ENCODE assay signal across 14 cellular contexts in the genomic region with DNA sequence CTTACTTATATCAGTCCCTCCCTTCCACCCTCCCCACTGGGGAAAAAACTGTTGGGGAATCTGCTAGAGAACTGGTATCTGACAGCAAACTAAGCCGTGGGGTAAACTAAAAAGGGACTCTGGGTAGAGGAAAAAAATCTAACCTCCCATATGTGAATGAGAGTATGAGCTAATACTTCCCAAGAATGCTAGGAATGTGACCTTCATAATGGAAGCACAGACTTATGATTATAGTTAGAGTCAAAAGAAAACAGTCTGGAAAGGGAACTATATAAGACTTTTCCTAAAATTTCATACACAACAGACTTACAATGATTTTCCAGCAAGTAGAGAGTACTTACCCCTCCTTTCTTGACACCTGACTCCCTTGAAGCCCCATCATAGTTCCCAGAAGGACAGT. TPM values are rescaled to one million over a fixed set of nuclear protein-coding genes. Genes with fewer than 3 reads are reported as not detected.
DNase-seq lines count a peak whose midpoint lies in the region; ATAC-seq and TF ChIP-seq lines count a peak whose summit lies in the region.
"Had no signal": no experiment of that assay in that cellular context is flagged by ENCODE, and none has a peak within 500 bp of the region (broad histone marks: within the 10 kb centered on the region; RNA-seq: fewer than 3 reads in every experiment).

No MANE protein-coding gene starts in this region.

- CTCF ChIA-PET in AG04450 (lab: Charles Lee) (interaction anchor here (0.9 to 4.6 kb wide), 6 partner anchors 19 to 111 kb away, joined by 3 to 26 read pairs (median 6); partner anchors contain the start of genes RBBP5 and TMCC2), IMR-90 (lab: Yijun Ruan, JAX) (interaction anchor here (0.6 kb wide), 1 partner anchor 21 kb away, joined by 3 read pairs; no protein-coding TSS in a partner anchor)

- H3K27ac Mint-ChIP-seq in chondrocyte (ENCODE audit: unreplicated experiment), result peak overlapping the region; percentile 88
- H3K27ac Mint-ChIP-seq: activated CD8-positive, alpha-beta T cell treated with anti-CD3 and anti-CD28 coated beads for 36 hours had no signal

- H3K9me1 ChIP-seq in IMR-90 (ENCODE audit: insufficient read depth, low read length), result peaks cover 15% of the 10 kb centered on the region; the same call in 1 of the 2 replicates

- in situ Hi-C loops in IMR-90 (cut with MboI; ENCODE audit: low sequenced_read_pairs), result no loop called here

- peak; percentile 18 for DNase-seq in AG04450 (ENCODE audit: low read depth, low spot score)
- DNase-seq in IMR-90, result peak; percentile 79
- DNase-seq in chondrocyte (ENCODE audit: low spot score), result no peak
- peak; percentile 40 for DNase-seq in mesenchymal stem cell
- DNase-seq in middle frontal gyrus (ENCODE audit: extremely low spot score, low spot score), result no peak
- no peak for DNase-seq in activated T-cell treated with anti-CD3 and anti-CD28 coated beads, Interleukin-2, amount 50 U/mL, for 4 hours
- no peak for DNase-seq in superior temporal gyrus (ENCODE audit: extremely low spot score)
- DNase-seq: activated CD8-positive, alpha-beta T cell treated with anti-CD3 and anti-CD28 coated beads for 36 hours; amygdala; NCI-H2171 treated with DMSO at 0.1 percent for 48 hours; SHP77 treated with DMSO at 0.1 percent for 48 hours; stimulated activated naive CD4-positive, alpha-beta T cell treated with Interleukin-2 at 50 U/mL for 16 hours had no signal

- H3K27ac ChIP-seq in AG04450 (ENCODE audit: low read depth, low read length), result peak overlapping the region; percentile 67
- H3K27ac ChIP-seq in IMR-90 (ENCODE audit: insufficient read depth, low read length), result no peak overlapping the region
- peak overlapping the region; percentile 97 for H3K27ac ChIP-seq in mesenchymal stem cell (ENCODE audit: low read length, poor library complexity, severe bottlenecking)

- H3K9me3 ChIP-seq in AG04450 (ENCODE audit: control insufficient read depth, insufficient read depth, low read length) (no peaks in the 10 kb centered on the region), IMR-90 (ENCODE audit: control insufficient read depth, insufficient read depth, low read length) (no peaks in the 10 kb centered on the region), mesenchymal stem cell (ENCODE audit: control insufficient read depth, low read length) (no peaks in the 10 kb centered on the region)

- TF ChIP-seq RAD21 in IMR-90 (IDR thresholded peaks at IDR 0.05; ENCODE audit: low read length), result no peak

- H3K23ac ChIP-seq in IMR-90 (ENCODE audit: low read depth, low read length) (no peak overlapping the region), mesenchymal stem cell (ENCODE audit: low read length in 2 of 2) (no peak overlapping the region)

- H3K4me3 ChIP-seq in AG04450 (ENCODE audit: low read depth, low read length), result no peak overlapping the region
- no peak overlapping the region for H3K4me3 ChIP-seq in IMR-90 (ENCODE audit: insufficient read depth, low read depth, low read length)
- peak overlapping the region in 1 of 2 experiments; percentile 4 for H3K4me3 ChIP-seq in mesenchymal stem cell (ENCODE audit: insufficient read depth in 1 of 2, low read depth in 1 of 2, low read length in 2 of 2)
- H3K4me3 ChIP-seq: GM12878 had no signal

- H3K79me1 ChIP-seq in IMR-90 (ENCODE audit: low read depth in 1 of 2, low read length in 2 of 2), result peaks cover 0 to 7% of the 10 kb centered on the region in 2 experiments; a peak in 1 of 4 replicates
- no peaks in the 10 kb centered on the region for H3K79me1 ChIP-seq in mesenchymal stem cell (replicated peaks; ENCODE audit: low read length, poor library complexity, severe bottlenecking)

- H3K4me2 ChIP-seq in IMR-90 (ENCODE audit: low read depth, low read length) (peak overlapping the region; percentile 84; the same call in 1 of the 2 replicates), mesenchymal stem cell (ENCODE audit: low read length, poor library complexity, severe bottlenecking) (no peak overlapping the region)

- no CpG with 5 or more reads among the region's 1 CpG for WGBS in IMR-90 (ENCODE audit: extremely low coverage in 2 of 2, insufficient read length in 1 of 2), 2 experiments
- no CpG with 5 or more reads among the region's 1 CpG for WGBS in mesenchymal stem cell

- H2BK120ac ChIP-seq in IMR-90 (ENCODE audit: low read depth, low read length) (no peak overlapping the region), mesenchymal stem cell (ENCODE audit: low read depth, low read length) (no peak overlapping the region)

- peaks cover 55% of the 10 kb centered on the region for H3K4me1 Mint-ChIP-seq in chondrocyte (ENCODE audit: low read depth)
- peaks cover 3% of the 10 kb centered on the region for H3K4me1 Mint-ChIP-seq in activated T-cell treated with anti-CD3 and anti-CD28 coated beads, Interleukin-2, amount 50 U/mL, for 4 hours (ENCODE audit: low read depth)

- H3K27me3 ChIP-seq in AG04450 (ENCODE audit: control insufficient read depth, insufficient read depth, low read length) (no peaks in the 10 kb centered on the region), IMR-90 (ENCODE audit: control insufficient read depth, insufficient read depth, low read length) (no peaks in the 10 kb centered on the region), mesenchymal stem cell (ENCODE audit: control insufficient read depth in 1 of 2, insufficient read depth in 1 of 2, low read length in 2 of 2) (no peaks in the 10 kb centered on the region)

- H4K5ac ChIP-seq in IMR-90 (ENCODE audit: low read depth, low read length), result no peak overlapping the region

- H2BK12ac ChIP-seq in mesenchymal stem cell (ENCODE audit: low read length in 2 of 2), result no peak overlapping the region

- H2BK5ac ChIP-seq in IMR-90 (ENCODE audit: low read depth, low read length, poor library complexity, severe bottlenecking) (peak overlapping the region; percentile 77), mesenchymal stem cell (ENCODE audit: low read depth, low read length, poor library complexity, severe bottlenecking) (no peak overlapping the region)

- H3K27me3 Mint-ChIP-seq in chondrocyte (ENCODE audit: low read depth), result no peaks in the 10 kb centered on the region
- peaks cover 2% of the 10 kb centered on the region for H3K27me3 Mint-ChIP-seq in activated T-cell treated with anti-CD3 and anti-CD28 coated beads, Interleukin-2, amount 50 U/mL, for 4 hours (ENCODE audit: low read depth)
- H3K27me3 Mint-ChIP-seq: activated CD8-positive, alpha-beta T cell treated with anti-CD3 and anti-CD28 coated beads for 36 hours had no signal

- ATAC-seq in IMR-90 (ENCODE audit: low read depth) (peak; percentile 76), HG03159 (IDR thresholded peaks at IDR 0.05; ENCODE audit: unreplicated experiment) (no peak)
- no peak for ATAC-seq in activated T-cell treated with anti-CD3 and anti-CD28 coated beads, Interleukin-2, amount 50 U/mL, for 4 hours
- ATAC-seq: activated CD8-positive, alpha-beta T cell treated with anti-CD3 and anti-CD28 coated beads for 36 hours; GM12878 had no signal

- no peak overlapping the region for H2AK5ac ChIP-seq in IMR-90 (ENCODE audit: low read depth, low read length)
- no peak overlapping the region for H2AK5ac ChIP-seq in mesenchymal stem cell (ENCODE audit: low read length, severe bottlenecking)

- no peaks in the 10 kb centered on the region for H3K9me3 Mint-ChIP-seq in chondrocyte (ENCODE audit: low read depth)
- no peaks in the 10 kb centered on the region for H3K9me3 Mint-ChIP-seq in activated T-cell treated with anti-CD3 and anti-CD28 coated beads, Interleukin-2, amount 50 U/mL, for 4 hours
- H3K9me3 Mint-ChIP-seq: activated CD8-positive, alpha-beta T cell treated with anti-CD3 and anti-CD28 coated beads for 36 hours had no signal

- H3K36me3 ChIP-seq in IMR-90 (ENCODE audit: control insufficient read depth, insufficient read depth, low read length) (peaks cover 4% of the 10 kb centered on the region; the same call in 1 of the 2 replicates), mesenchymal stem cell (ENCODE audit: control insufficient read depth in 1 of 2, insufficient read depth in 2 of 2, low read depth in 1 of 2, low read length in 2 of 2) (peaks cover 3 to 32% of the 10 kb centered on the region in 2 experiments)

- POLR2A ChIA-PET in AG04450 (lab: Yijun Ruan, JAX) (interaction anchor here (1.5 kb wide), 1 partner anchor 95 kb away, joined by 3 read pairs; no protein-coding TSS in a partner anchor), IMR-90 (lab: Charles Lee; ENCODE audit: unreplicated experiment) (no interaction called here)

- H3K4me3 Mint-ChIP-seq in chondrocyte (ENCODE audit: unreplicated experiment), result no peak overlapping the region
- no peak overlapping the region for H3K4me3 Mint-ChIP-seq in activated T-cell treated with anti-CD3 and anti-CD28 coated beads, Interleukin-2, amount 50 U/mL, for 4 hours
- H3K4me3 Mint-ChIP-seq: activated CD8-positive, alpha-beta T cell treated with anti-CD3 and anti-CD28 coated beads for 36 hours had no signal

- peaks cover 10% of the 10 kb centered on the region for H3K36me3 Mint-ChIP-seq in chondrocyte (ENCODE audit: low read depth)
- peaks cover 19% of the 10 kb centered on the region for H3K36me3 Mint-ChIP-seq in activated T-cell treated with anti-CD3 and anti-CD28 coated beads, Interleukin-2, amount 50 U/mL, for 4 hours (ENCODE audit: insufficient read depth)

- no peak overlapping the region for H3K56ac ChIP-seq in IMR-90 (ENCODE audit: extremely low read depth, insufficient read depth, low read length)

- TF ChIP-seq POLR2A in IMR-90 (IDR thresholded peaks at IDR 0.05; ENCODE audit: low read depth, low read length), result no peak

- peak overlapping the region; percentile 7; the same call in 1 of the 2 replicates for H3K18ac ChIP-seq in IMR-90 (ENCODE audit: low read depth, low read length)
- no peak overlapping the region for H3K18ac ChIP-seq in mesenchymal stem cell (ENCODE audit: low read depth in 1 of 2, low read length in 2 of 2)

- TF ChIP-seq CTCF in AG04450 (IDR thresholded peaks at IDR 0.05; ENCODE audit: low read depth, low read length), result no peak
- TF ChIP-seq CTCF in IMR-90 (conservative IDR thresholded peaks at IDR 0.05; ENCODE audit: low read depth, low read length), result no peak
- TF ChIP-seq CTCF in chondrocyte (IDR thresholded peaks at IDR 0.05), result no peak

- H2AFZ ChIP-seq in IMR-90 (replicated peaks; ENCODE audit: low read length, poor library complexity), result no peak overlapping the region
- H2AFZ ChIP-seq in mesenchymal stem cell (ENCODE audit: low read depth, low read length), result no peak overlapping the region

- H2AK9ac ChIP-seq in IMR-90 (replicated peaks; ENCODE audit: low read depth, low read length, poor library complexity), result no peak overlapping the region

- H3K9ac ChIP-seq in IMR-90 (ENCODE audit: low read depth, low read length), result no peak overlapping the region; the same call in 1 of the 2 replicates
- H3K9ac ChIP-seq in mesenchymal stem cell (ENCODE audit: low read length), result peak overlapping the region; percentile 64

- H2BK20ac ChIP-seq in IMR-90 (ENCODE audit: low read depth, low read length), result no peak overlapping the region

- H4K8ac ChIP-seq in IMR-90 (ENCODE audit: low read depth in 2 of 2, low read length in 2 of 2), result 0 out of 4 replicates have a peak overlapping the region, but pooled peaks of 1 of the 2 experiments have one; percentile 31
- H4K8ac ChIP-seq in mesenchymal stem cell (ENCODE audit: low read length), result no peak overlapping the region

- H3K4me1 ChIP-seq in IMR-90 (ENCODE audit: control insufficient read depth, insufficient read depth, low read length) (peaks cover 20% of the 10 kb centered on the region), mesenchymal stem cell (ENCODE audit: control insufficient read depth, insufficient read depth, low read depth, low read length) (peaks cover 15% of the 10 kb centered on the region)

- H4K91ac ChIP-seq in IMR-90 (ENCODE audit: insufficient read depth, low read depth, low read length) (no peak overlapping the region), mesenchymal stem cell (ENCODE audit: low read length) (no peak overlapping the region)

- no TSS peak for BruUV-seq in IMR-90 (replicated peaks; lab: Mats Ljungman, UMichigan)

- intact Hi-C loops in IMR-90 (cut with micrococcal nuclease), result loop anchor here (5.0 kb wide), 2 partner anchors 68 to 83 kb away; partner anchors contain the start of genes DSTYK and TMCC2

- 0 out of 2 replicates have a peak overlapping the region, but pooled peaks have one; percentile 5 for H3K14ac ChIP-seq in IMR-90 (replicated peaks; ENCODE audit: low read depth, low read length)
- no peak overlapping the region for H3K14ac ChIP-seq in mesenchymal stem cell (ENCODE audit: low read length in 2 of 2)

- no peaks in the 10 kb centered on the region for H4K20me1 ChIP-seq in IMR-90 (ENCODE audit: insufficient read depth, low read length)

- H3K4ac ChIP-seq in IMR-90 (ENCODE audit: low read depth, low read length) (no peak overlapping the region), mesenchymal stem cell (ENCODE audit: low read depth in 1 of 2, low read length in 2 of 2) (no peak overlapping the region)

- dilution Hi-C loops in IMR-90 (cut with HindIII; ENCODE audit: low sequenced_read_pairs, unreplicated experiment), result no loop called here

- H2BK15ac ChIP-seq in IMR-90 (ENCODE audit: low read depth, low read length) (no peak overlapping the region), mesenchymal stem cell (ENCODE audit: low read depth, poor library complexity, severe bottlenecking) (no peak overlapping the region)

RNA-seq across cellular contexts. Expression of gene RBBP5, which starts 23.0 kb away (rescaled TPM):
- 12.0 and 16.0 TPM in 2 replicates for polyA plus RNA-seq in AG04450 (2011; rRNA removed)
- 14.0 and 22.2 TPM in 2 replicates for polyA minus RNA-seq in AG04450 (2011; rRNA and poly(A)+ RNA removed)
- total RNA-seq in IMR-90 (2012; rRNA removed), result 33.9 and 37.5 TPM in 2 replicates
- 6.2 and 7.3 TPM in 2 replicates for polyA plus RNA-seq in IMR-90 (2012; rRNA removed)
- polyA plus RNA-seq in IMR-90 (2012; cell fraction: cytosol; rRNA removed), result 1.5 and 1.7 TPM in 2 replicates
- 0.73 and 3.4 TPM in 2 replicates for polyA plus RNA-seq in IMR-90 (2012; cell fraction: nucleus; rRNA removed; ENCODE audit: low replicate concordance)
- total RNA-seq in chondrocyte, result 12.4 to 14.4 TPM (median 13.6 TPM) in 3 replicates
- 7.9 TPM for polyA plus RNA-seq in mesenchymal stem cell (2013, experiment 1 of 2)
- 7.9 TPM for polyA plus RNA-seq in mesenchymal stem cell (2013, experiment 2 of 2)
- total RNA-seq in activated T-cell treated with anti-CD3 and anti-CD28 coated beads, Interleukin-2, amount 50 U/mL, for 4 hours, result 10 to 100 TPM; 27.4 to 36.2 (median 31.2) TPM

Comparison
In these comparisons a context has a peak if more than half of its experiments do, and no peak if none do; other contexts are left out.
1. DNase-seq: peak in AG04450 (single experiment), IMR-90 (single experiment) and mesenchymal stem cell (single experiment); none in chondrocyte (single experiment), middle frontal gyrus (single experiment), activated T-cell treated with anti-CD3 and anti-CD28 coated beads, Interleukin-2, amount 50 U/mL, for 4 hours (single experiment) and superior temporal gyrus (single experiment).